Comparison of ENCODE assay signal across 31 cellular contexts in genomic region chr13:44458313-44458975, GRCh38.
"Had no signal": no experiment of that assay in that cellular context is flagged by ENCODE, and none has a peak within 500 bp of the region (broad histone marks: within the 10 kb centered on the region; RNA-seq: fewer than 3 reads in every experiment).

No MANE protein-coding gene starts in this region.

- DNase-seq: activated CD4-positive, alpha-beta T cell treated with anti-CD3 and anti-CD28 coated beads for 4 hours; activated CD4-positive, alpha-beta T cell treated with anti-CD3 and anti-CD28 coated beads, Interleukin-2, amount 50 U/mL, for 4 hours; activated CD8-positive, alpha-beta memory T cell treated with anti-CD3 and anti-CD28 coated beads for 24 hours; activated CD8-positive, alpha-beta memory T cell treated with anti-CD3 and anti-CD28 coated beads, Interleukin-2, amount 50 U/mL, for 48 hours; activated gamma-delta T cell; activated naive CD4-positive, alpha-beta T cell treated with anti-CD3 and anti-CD28 coated beads, Interleukin-2, amount 10 ng/mL, durations not matched to agents 7 days and 5 days; activated naive CD8-positive, alpha-beta T cell treated with anti-CD3 and anti-CD28 coated beads, Interleukin-2, amount 10 ng/mL, durations not matched to agents 7 days and 5 days; activated T-cell treated with anti-CD3 and anti-CD28 coated beads, Interleukin-2, amount 50 U/mL, for 24 hours; central memory CD4-positive, alpha-beta T cell; effector CD4-positive, alpha-beta T cell; gastrocnemius medialis; glutamatergic neuron; left lung; mesendoderm; right lobe of liver; stimulated activated CD4-positive, alpha-beta T cell treated with anti-CD3 and anti-CD28 coated beads, Interleukin-4, amount 100 ng/mL, for 24 hours; stimulated activated naive B cell treated with anti-CD40 and anti-IgM and Interleukin-4, amounts not matched to agents 10 μg/mL and 1 μg/mL and 100 μg/mL, for 72 hours; stomach; T-helper 9 cell had no signal

- H3K4me3 ChIP-seq: gastrocnemius medialis, left lung, lung, skin epidermis, stomach, suprapubic skin, tibial nerve had no signal

- H3K36me3 ChIP-seq: gastrocnemius medialis, left lung, right lobe of liver, stomach, suprapubic skin had no signal

- H3K9me3 ChIP-seq: gastrocnemius medialis, right lobe of liver, stomach, suprapubic skin, tibial nerve had no signal

- H3K27ac Mint-ChIP-seq: activated naive CD4-positive, alpha-beta T cell treated with anti-CD3 and anti-CD28 coated beads, Interleukin-2, amount 10 ng/mL, durations not matched to agents 7 days and 5 days; activated naive CD8-positive, alpha-beta T cell treated with anti-CD3 and anti-CD28 coated beads, Interleukin-2, amount 10 ng/mL, durations not matched to agents 7 days and 5 days; activated T-cell treated with anti-CD3 and anti-CD28 coated beads, Interleukin-2, amount 50 U/mL, for 24 hours; dendritic cell treated with granulocyte-macrophage colony-stimulating factor and Interleukin-4, amounts not matched to agents 40 ng/mL and 50 ng/mL, for 4 days; stimulated activated naive B cell treated with anti-CD40 and anti-IgM and Interleukin-4, amounts not matched to agents 10 μg/mL and 1 μg/mL and 100 μg/mL, for 72 hours had no signal

- H3K9me3 Mint-ChIP-seq: activated naive CD4-positive, alpha-beta T cell treated with anti-CD3 and anti-CD28 coated beads, Interleukin-2, amount 10 ng/mL, durations not matched to agents 7 days and 5 days; activated naive CD8-positive, alpha-beta T cell treated with anti-CD3 and anti-CD28 coated beads, Interleukin-2, amount 10 ng/mL, durations not matched to agents 7 days and 5 days; natural killer cell treated with Interleukin-12 subunit alpha and Interleukin-12 subunit beta and Interleukin-15 and Interleukin-18, amount 100 ng/mL, for 72 hours; stimulated activated naive B cell treated with anti-CD40 and anti-IgM and Interleukin-4, amounts not matched to agents 10 μg/mL and 1 μg/mL and 100 μg/mL, for 72 hours had no signal

- H3K4me3 Mint-ChIP-seq: activated naive CD4-positive, alpha-beta T cell treated with anti-CD3 and anti-CD28 coated beads, Interleukin-2, amount 10 ng/mL, durations not matched to agents 7 days and 5 days; activated T-cell treated with anti-CD3 and anti-CD28 coated beads, Interleukin-2, amount 50 U/mL, for 24 hours; dendritic cell treated with granulocyte-macrophage colony-stimulating factor and Interleukin-4, amounts not matched to agents 40 ng/mL and 50 ng/mL, for 4 days; natural killer cell treated with Interleukin-12 subunit alpha and Interleukin-12 subunit beta and Interleukin-15 and Interleukin-18, amount 100 ng/mL, for 72 hours; stimulated activated naive B cell treated with anti-CD40 and anti-IgM and Interleukin-4, amounts not matched to agents 10 μg/mL and 1 μg/mL and 100 μg/mL, for 72 hours had no signal

- ATAC-seq: gastrocnemius medialis; left lung; stimulated activated naive B cell treated with anti-CD40 and anti-IgM and Interleukin-4, amounts not matched to agents 10 μg/mL and 1 μg/mL and 100 μg/mL, for 72 hours had no signal

- H3K4me1 Mint-ChIP-seq: activated naive CD4-positive, alpha-beta T cell treated with anti-CD3 and anti-CD28 coated beads, Interleukin-2, amount 10 ng/mL, durations not matched to agents 7 days and 5 days had no signal

- FAIRE-seq: astrocyte, endometrium, TTC549, urothelium cell line had no signal

- H3K27me3 ChIP-seq: gastrocnemius medialis, left lung, right lobe of liver, stomach, suprapubic skin, tibial nerve had no signal

- H3K27me3 Mint-ChIP-seq: activated naive CD4-positive, alpha-beta T cell treated with anti-CD3 and anti-CD28 coated beads, Interleukin-2, amount 10 ng/mL, durations not matched to agents 7 days and 5 days; activated T-cell treated with anti-CD3 and anti-CD28 coated beads, Interleukin-2, amount 50 U/mL, for 24 hours; dendritic cell treated with granulocyte-macrophage colony-stimulating factor and Interleukin-4, amounts not matched to agents 40 ng/mL and 50 ng/mL, for 4 days; natural killer cell treated with Interleukin-12 subunit alpha and Interleukin-12 subunit beta and Interleukin-15 and Interleukin-18, amount 100 ng/mL, for 72 hours; stimulated activated naive B cell treated with anti-CD40 and anti-IgM and Interleukin-4, amounts not matched to agents 10 μg/mL and 1 μg/mL and 100 μg/mL, for 72 hours had no signal

- H3K4me1 ChIP-seq: left lung, right lobe of liver, suprapubic skin had no signal

- H3K36me3 Mint-ChIP-seq: activated naive CD4-positive, alpha-beta T cell treated with anti-CD3 and anti-CD28 coated beads, Interleukin-2, amount 10 ng/mL, durations not matched to agents 7 days and 5 days had no signal

- H3K27ac ChIP-seq: epithelial cell of prostate, left lung, right lobe of liver, skin epidermis, stomach, suprapubic skin, tibial nerve, VCaP had no signal
